Comparison of ENCODE assay signal across 8 cellular contexts in genomic region chr1:117664314-117664713, GRCh38. TPM values are rescaled to one million over a fixed set of nuclear protein-coding genes. Genes with fewer than 3 reads are reported as not detected.
DNase-seq lines count a peak whose midpoint lies in the region; ATAC-seq and TF ChIP-seq lines count a peak whose summit lies in the region.

No MANE protein-coding gene starts in this region.

- no peaks in the 10 kb centered on the region for H3K36me3 ChIP-seq in lower lobe of right lung
- H3K36me3 ChIP-seq in upper lobe of right lung: no peaks in the 10 kb centered on the region

- H3K4me3 ChIP-seq in lower lobe of right lung: no peak overlapping the region
- no peak overlapping the region for H3K4me3 ChIP-seq in upper lobe of right lung

- H3K9me3 ChIP-seq in lower lobe of right lung: no peaks in the 10 kb centered on the region
- no peaks in the 10 kb centered on the region for H3K9me3 ChIP-seq in upper lobe of right lung

- peak; percentile 99 for ATAC-seq in GM18907 (IDR thresholded peaks at IDR 0.05; ENCODE audit: unreplicated experiment)
- ATAC-seq in HG02938 (IDR thresholded peaks at IDR 0.05; ENCODE audit: unreplicated experiment): peak; percentile 99
- ATAC-seq in lower lobe of right lung: peak; percentile 55 to 57
- no peak for ATAC-seq in upper lobe of right lung

- H3K27me3 ChIP-seq in lower lobe of right lung (ENCODE audit: low read depth) (no peaks in the 10 kb centered on the region), upper lobe of right lung (no peaks in the 10 kb centered on the region)

- TF ChIP-seq CTCF in lower lobe of right lung (IDR thresholded peaks at IDR 0.05): no peak
- TF ChIP-seq CTCF in upper lobe of right lung (IDR thresholded peaks at IDR 0.05): no peak

- peak in 3 of 5 experiments; percentile 34 to 98 (median 91) for DNase-seq in T-helper 2 cell
- DNase-seq in lower lobe of right lung: no peak
- no peak for DNase-seq in upper lobe of right lung
- DNase-seq in Ammon's horn (ENCODE audit: low spot score): no peak
- DNase-seq in AML-193 (lab: John Stamatoyannopoulos, UW): no peak
- DNase-seq in amniotic stem cell (lab: John Stamatoyannopoulos, UW): no peak

- H3K27ac ChIP-seq in lower lobe of right lung: no peak overlapping the region
- H3K27ac ChIP-seq in upper lobe of right lung: no peak overlapping the region

- intact Hi-C loops in lower lobe of right lung (cut with DNase I): no loop called here
- intact Hi-C loops in upper lobe of right lung (cut with DNase I): no loop called here

- H3K4me1 ChIP-seq in lower lobe of right lung (peaks cover 7% of the 10 kb centered on the region), upper lobe of right lung (no peaks in the 10 kb centered on the region)

RNA-seq across cellular contexts. Expression of gene TENT5C, which starts 58.5 kb away (rescaled TPM):
- total RNA-seq in lower lobe of right lung (23.2 TPM), upper lobe of right lung (13.7 TPM)

Comparison
In these comparisons a context has a peak if more than half of its experiments do, and no peak if none do; other contexts are left out.
1. DNase-seq: peak in T-helper 2 cell (3 of 5); none in lower lobe of right lung (single experiment), upper lobe of right lung (single experiment), Ammon's horn (single experiment), AML-193 (0 of 2) and amniotic stem cell (single experiment).